In genomic region chr3:10224794-10225660, GRCh38 we compare ENCODE assay signal across 1 cellular context.
TF ChIP-seq lines count a peak whose summit lies in the region.

No MANE protein-coding gene starts in this region.

TF ChIP-seq in HepG2, 621 proteins besides CTCF, POLR2A, EP300 and RAD21 (continued from another document and continues in another):
- no peak for TF ChIP-seq SNAPC2 (CRISPR knock-in tag; IDR thresholded peaks at IDR 0.05)
- TF ChIP-seq ZBTB25 (CRISPR knock-in tag; IDR thresholded peaks at IDR 0.05), result peak; percentile 73
- TF ChIP-seq HMG20B (CRISPR knock-in tag; conservative IDR thresholded peaks at IDR 0.05), result peak; percentile 88
- peak; percentile 90 for TF ChIP-seq PITX1 (CRISPR knock-in tag; IDR thresholded peaks at IDR 0.05)
- no peak for TF ChIP-seq ELK4 (CRISPR knock-in tag; IDR thresholded peaks at IDR 0.05; ENCODE audit: borderline replicate concordance)
- TF ChIP-seq HNF1B (CRISPR knock-in tag; IDR thresholded peaks at IDR 0.05), result peak; percentile 85
- TF ChIP-seq PCBP2 (optimal IDR thresholded peaks at IDR 0.05; ENCODE audit: low read depth, low read length, poor library complexity, severe bottlenecking), result no peak
- peak; percentile 97 for TF ChIP-seq MED1 (CRISPR knock-in tag; IDR thresholded peaks at IDR 0.05)
- no peak for TF ChIP-seq EED (CRISPR knock-in tag; IDR thresholded peaks at IDR 0.05)
- no peak for TF ChIP-seq SMARCC2 (IDR thresholded peaks at IDR 0.05)
- TF ChIP-seq MAX (IDR thresholded peaks at IDR 0.05), result peak; percentile 43; the same call in 1 of the 2 replicates
- TF ChIP-seq EZH2 (conservative IDR thresholded peaks at IDR 0.05; ENCODE audit: low read depth, low read length), result no peak
- no peak for TF ChIP-seq KLF9 (CRISPR knock-in tag; IDR thresholded peaks at IDR 0.05; ENCODE audit: low read depth)
- peak; percentile 97 for TF ChIP-seq RCOR2 (CRISPR knock-in tag; IDR thresholded peaks at IDR 0.05)
- TF ChIP-seq TFE3 (CRISPR knock-in tag; IDR thresholded peaks at IDR 0.05), result peak; percentile 85
- 0 out of 2 replicates have a peak, but pooled peaks have one; percentile 43 for TF ChIP-seq YEATS4 (CRISPR knock-in tag; IDR thresholded peaks at IDR 0.05; ENCODE audit: borderline replicate concordance)
- TF ChIP-seq GFI1 (CRISPR knock-in tag; IDR thresholded peaks at IDR 0.05; ENCODE audit: borderline replicate concordance), result peak; percentile 68; the same call in 1 of the 2 replicates
- TF ChIP-seq ZNF784 (CRISPR knock-in tag; IDR thresholded peaks at IDR 0.05; ENCODE audit: borderline replicate concordance), result no peak
- TF ChIP-seq NCOA2 (CRISPR knock-in tag; IDR thresholded peaks at IDR 0.05), result peak; percentile 94
- TF ChIP-seq FLYWCH1 (CRISPR knock-in tag; IDR thresholded peaks at IDR 0.05), result no peak
- peak; percentile 93 for TF ChIP-seq ZNF331 (CRISPR knock-in tag; IDR thresholded peaks at IDR 0.05)
- peak; percentile 94 for TF ChIP-seq FOXJ3 (CRISPR knock-in tag; IDR thresholded peaks at IDR 0.05; ENCODE audit: borderline replicate concordance)
- TF ChIP-seq AFF4 (CRISPR knock-in tag; IDR thresholded peaks at IDR 0.05), result no peak
- no peak for TF ChIP-seq MLXIP (CRISPR knock-in tag; IDR thresholded peaks at IDR 0.05; ENCODE audit: borderline replicate concordance)
- TF ChIP-seq USF2 (IDR thresholded peaks at IDR 0.05; ENCODE audit: low read depth, low read length), result no peak
- TF ChIP-seq USF2 (CRISPR knock-in tag; IDR thresholded peaks at IDR 0.05; ENCODE audit: borderline replicate concordance), result no peak
- TF ChIP-seq RFX3 (CRISPR knock-in tag; IDR thresholded peaks at IDR 0.05), result no peak
- peak; percentile 90 for TF ChIP-seq ZKSCAN8 (CRISPR knock-in tag; IDR thresholded peaks at IDR 0.05; ENCODE audit: borderline replicate concordance)
- TF ChIP-seq DNMT3B (CRISPR knock-in tag; conservative IDR thresholded peaks at IDR 0.05), result peak; percentile 86; the same call in 1 of the 2 replicates
- peak; percentile 74; the same call in 1 of the 2 replicates for TF ChIP-seq ZNF788 (CRISPR knock-in tag; IDR thresholded peaks at IDR 0.05; ENCODE audit: borderline replicate concordance)
- TF ChIP-seq ZNF530 (CRISPR knock-in tag; IDR thresholded peaks at IDR 0.05; ENCODE audit: low read depth), result no peak
- TF ChIP-seq HOMEZ (CRISPR knock-in tag; IDR thresholded peaks at IDR 0.05; ENCODE audit: low read depth), result peak; percentile 94
- peak; percentile 68 for TF ChIP-seq THAP11 (CRISPR knock-in tag; IDR thresholded peaks at IDR 0.05)
- TF ChIP-seq TEAD3 (CRISPR knock-in tag; optimal IDR thresholded peaks at IDR 0.05; ENCODE audit: borderline replicate concordance), result peak; percentile 93
- no peak for TF ChIP-seq ZFP41 (CRISPR knock-in tag; IDR thresholded peaks at IDR 0.05; ENCODE audit: borderline replicate concordance)
- peak; percentile 45; the same call in 1 of the 2 replicates for TF ChIP-seq ZBTB26 (CRISPR knock-in tag; IDR thresholded peaks at IDR 0.05; ENCODE audit: borderline replicate concordance)
- peak; percentile 69 for TF ChIP-seq MIXL1 (CRISPR knock-in tag; IDR thresholded peaks at IDR 0.05)
- peak; percentile 67; the same call in 1 of the 2 replicates for TF ChIP-seq ZNF275 (CRISPR knock-in tag; IDR thresholded peaks at IDR 0.05; ENCODE audit: borderline replicate concordance)
- TF ChIP-seq ZNF580 (CRISPR knock-in tag; IDR thresholded peaks at IDR 0.05; ENCODE audit: borderline replicate concordance, low read depth), result peak; percentile 52; the same call in 1 of the 2 replicates
